Comparison of ENCODE assay signal across 21 cellular contexts in the genomic region with DNA sequence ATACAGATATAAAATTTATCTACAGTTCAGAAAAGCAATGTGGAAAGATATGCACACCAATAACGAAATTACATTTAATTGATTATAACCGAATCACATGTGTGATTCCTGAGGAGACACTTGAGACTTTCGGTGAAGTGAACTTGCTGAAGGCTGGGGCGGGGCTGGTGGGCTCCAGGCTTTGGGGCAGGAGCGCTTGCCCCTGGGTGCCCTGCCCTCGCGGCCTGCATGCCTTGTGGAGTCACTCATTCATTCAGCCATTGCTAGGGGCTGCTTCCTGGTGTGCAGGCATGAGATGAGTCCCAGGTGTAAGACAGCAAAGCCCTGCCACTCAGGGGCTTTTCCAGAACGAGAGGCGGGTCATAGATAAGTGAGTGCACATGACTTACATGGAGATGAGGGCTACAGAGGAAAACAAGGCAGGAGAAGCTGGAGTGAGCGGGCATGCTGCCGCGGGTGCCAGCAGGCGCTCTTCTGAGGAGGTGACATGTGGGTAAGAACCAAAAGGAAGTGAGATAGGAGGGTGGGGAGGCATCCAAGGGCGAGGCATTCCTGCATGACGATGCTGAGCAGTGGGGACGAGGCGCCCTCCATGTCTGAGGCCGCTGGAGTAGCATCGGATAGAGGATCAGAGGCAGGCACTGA.
"Had no signal": no experiment of that assay in that cellular context is flagged by ENCODE, and none has a peak within 500 bp of the region (broad histone marks: within the 10 kb centered on the region; RNA-seq: fewer than 3 reads in every experiment).

No MANE protein-coding gene starts in this region.

- H3K4me1 Mint-ChIP-seq: memory B cell, naive B cell had no signal

- H3K27ac Mint-ChIP-seq: memory B cell; mesothelial cell of epicardium; natural killer cell treated with Interleukin-12 subunit alpha and Interleukin-12 subunit beta and Interleukin-15 and Interleukin-18, amount 100 ng/mL, for 72 hours; progenitor cell of endocrine pancreas; stimulated activated memory B cell treated with anti-CD40 and anti-IgM and Interleukin-4, amounts not matched to agents 10 μg/mL and 1 μg/mL and 100 μg/mL, for 72 hours had no signal

- H3K79me2 ChIP-seq: parathyroid adenoma had no signal

- H3K27me3 Mint-ChIP-seq: progenitor cell of endocrine pancreas had no signal

- H3K9ac ChIP-seq: parathyroid adenoma had no signal

- H3K9me3 ChIP-seq: gastrocnemius medialis, mucosa of descending colon, suprapubic skin, upper lobe of left lung had no signal

- H3K4me3 ChIP-seq: gastrocnemius medialis, lung, mucosa of descending colon, suprapubic skin, upper lobe of left lung had no signal

- H3K36me3 Mint-ChIP-seq: memory B cell; natural killer cell treated with Interleukin-12 subunit alpha and Interleukin-12 subunit beta and Interleukin-15 and Interleukin-18, amount 100 ng/mL, for 72 hours; stimulated activated memory B cell treated with anti-CD40 and anti-IgM and Interleukin-4, amounts not matched to agents 10 μg/mL and 1 μg/mL and 100 μg/mL, for 72 hours had no signal

- ATAC-seq: gastrocnemius medialis; mucosa of descending colon; sciatic nerve; stimulated activated memory B cell treated with anti-CD40 and anti-IgM and Interleukin-4, amounts not matched to agents 10 μg/mL and 1 μg/mL and 100 μg/mL, for 72 hours; stimulated activated naive CD8-positive, alpha-beta T cell treated with anti-CD3 and anti-CD28 coated beads, Interleukin-15, amount 100 ng/mL, for 72 hours had no signal

- H3K27ac ChIP-seq: epithelial cell of prostate, gastrocnemius medialis, parathyroid adenoma, suprapubic skin, upper lobe of left lung had no signal

- H3K9me3 Mint-ChIP-seq: memory B cell; mesothelial cell of epicardium; natural killer cell treated with Interleukin-12 subunit alpha and Interleukin-12 subunit beta and Interleukin-15 and Interleukin-18, amount 100 ng/mL, for 72 hours; neural crest cell; stimulated activated memory B cell treated with anti-CD40 and anti-IgM and Interleukin-4, amounts not matched to agents 10 μg/mL and 1 μg/mL and 100 μg/mL, for 72 hours; stimulated activated naive CD8-positive, alpha-beta T cell treated with anti-CD3 and anti-CD28 coated beads, Interleukin-15, amount 100 ng/mL, for 72 hours had no signal

- H3K27me3 ChIP-seq: gastrocnemius medialis, upper lobe of left lung had no signal

- H3K4me1 ChIP-seq: gastrocnemius medialis, parathyroid adenoma, upper lobe of left lung had no signal

- DNase-seq: cerebellar nuclear complex; cortex of kidney; foreskin fibroblast; gastrocnemius medialis; head of caudate nucleus; naive B cell; stimulated activated CD4-positive, alpha-beta T cell treated with anti-CD3 and anti-CD28 coated beads, Interleukin-4, amount 100 ng/mL, for 4 hours; stimulated activated naive CD8-positive, alpha-beta T cell treated with anti-CD3 and anti-CD28 coated beads, Interleukin-15, amount 100 ng/mL, for 72 hours had no signal

- H3K4me3 Mint-ChIP-seq: memory B cell; mesothelial cell of epicardium; naive B cell; natural killer cell treated with Interleukin-12 subunit alpha and Interleukin-12 subunit beta and Interleukin-15 and Interleukin-18, amount 100 ng/mL, for 72 hours; neural crest cell; stimulated activated memory B cell treated with anti-CD40 and anti-IgM and Interleukin-4, amounts not matched to agents 10 μg/mL and 1 μg/mL and 100 μg/mL, for 72 hours; stimulated activated naive CD8-positive, alpha-beta T cell treated with anti-CD3 and anti-CD28 coated beads, Interleukin-15, amount 100 ng/mL, for 72 hours had no signal

- H3K36me3 ChIP-seq: gastrocnemius medialis, suprapubic skin, upper lobe of left lung had no signal
